Comparison of ENCODE assay signal across 1 cellular context in the genomic region with DNA sequence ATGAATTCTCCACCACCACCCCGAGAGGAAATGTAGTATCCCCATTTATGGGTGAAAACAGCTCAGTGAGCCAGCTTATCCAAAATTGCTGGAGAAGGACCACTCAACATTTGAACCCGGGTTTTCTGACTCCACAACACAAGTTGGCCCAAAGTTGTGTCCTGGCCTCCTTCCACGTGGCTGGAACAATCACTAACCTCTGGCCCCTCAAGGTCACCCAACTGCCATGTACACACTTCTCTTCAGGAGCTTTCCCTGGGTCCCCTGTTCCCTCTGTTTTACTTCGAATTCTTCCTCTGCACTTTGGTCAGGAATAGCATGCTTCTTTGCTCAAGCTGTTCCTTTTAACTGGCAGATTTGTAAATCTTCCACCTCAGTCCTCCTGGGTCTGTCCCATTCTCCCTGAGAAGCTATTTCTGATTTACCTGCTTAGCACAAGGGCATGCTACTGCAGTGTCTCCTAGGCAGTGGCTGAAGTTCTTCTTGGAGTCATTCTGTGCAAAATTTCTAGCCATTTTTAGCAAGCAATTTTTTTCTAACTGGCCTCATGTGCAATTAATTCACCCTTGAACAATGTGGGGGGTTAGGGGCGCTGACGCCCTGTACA.
TF ChIP-seq lines count a peak whose summit lies in the region.

No MANE protein-coding gene starts in this region.

TF ChIP-seq in HepG2, 621 proteins besides CTCF, POLR2A, EP300 and RAD21 (continued from another document and continues in another):
- TF ChIP-seq, protein P1, sequence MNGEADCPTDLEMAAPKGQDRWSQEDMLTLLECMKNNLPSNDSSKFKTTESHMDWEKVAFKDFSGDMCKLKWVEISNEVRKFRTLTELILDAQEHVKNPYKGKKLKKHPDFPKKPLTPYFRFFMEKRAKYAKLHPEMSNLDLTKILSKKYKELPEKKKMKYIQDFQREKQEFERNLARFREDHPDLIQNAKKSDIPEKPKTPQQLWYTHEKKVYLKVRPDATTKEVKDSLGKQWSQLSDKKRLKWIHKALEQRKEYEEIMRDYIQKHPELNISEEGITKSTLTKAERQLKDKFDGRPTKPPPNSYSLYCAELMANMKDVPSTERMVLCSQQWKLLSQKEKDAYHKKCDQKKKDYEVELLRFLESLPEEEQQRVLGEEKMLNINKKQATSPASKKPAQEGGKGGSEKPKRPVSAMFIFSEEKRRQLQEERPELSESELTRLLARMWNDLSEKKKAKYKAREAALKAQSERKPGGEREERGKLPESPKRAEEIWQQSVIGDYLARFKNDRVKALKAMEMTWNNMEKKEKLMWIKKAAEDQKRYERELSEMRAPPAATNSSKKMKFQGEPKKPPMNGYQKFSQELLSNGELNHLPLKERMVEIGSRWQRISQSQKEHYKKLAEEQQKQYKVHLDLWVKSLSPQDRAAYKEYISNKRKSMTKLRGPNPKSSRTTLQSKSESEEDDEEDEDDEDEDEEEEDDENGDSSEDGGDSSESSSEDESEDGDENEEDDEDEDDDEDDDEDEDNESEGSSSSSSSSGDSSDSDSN (CRISPR knock-in tag; IDR thresholded peaks at IDR 0.05): no peak
- TF ChIP-seq ATM (IDR thresholded peaks at IDR 0.05; ENCODE audit: borderline replicate concordance) (no peak), AKAP8 (CRISPR knock-in tag; IDR thresholded peaks at IDR 0.05) (0 out of 2 replicates have a peak, but pooled peaks have one; percentile 28), ZNF451 (CRISPR knock-in tag; IDR thresholded peaks at IDR 0.05) (no peak), NR2F2 (IDR thresholded peaks at IDR 0.05; ENCODE audit: borderline replicate concordance, low read depth) (peak; percentile 85), HMG20A (CRISPR knock-in tag; IDR thresholded peaks at IDR 0.05; ENCODE audit: borderline replicate concordance) (peak; percentile 35; the same call in 1 of the 2 replicates), KDM1A (CRISPR knock-in tag; IDR thresholded peaks at IDR 0.05) (no peak), ZC3H4 (CRISPR knock-in tag; IDR thresholded peaks at IDR 0.05; ENCODE audit: borderline replicate concordance) (no peak), PRPF4 (IDR thresholded peaks at IDR 0.05; ENCODE audit: low read depth, low read length, poor library complexity, severe bottlenecking) (no peak), CREB1 (IDR thresholded peaks at IDR 0.05) (no peak), CREB1 (CRISPR knock-in tag; IDR thresholded peaks at IDR 0.05) (peak; percentile 52), POGZ (CRISPR knock-in tag; IDR thresholded peaks at IDR 0.05) (peak; percentile 57; the same call in 1 of the 2 replicates), DMAP1 (CRISPR knock-in tag; IDR thresholded peaks at IDR 0.05) (peak; percentile 62; the same call in 1 of the 2 replicates), ZSCAN31 (CRISPR knock-in tag; IDR thresholded peaks at IDR 0.05; ENCODE audit: low read depth) (no peak), ZNF781 (CRISPR knock-in tag; IDR thresholded peaks at IDR 0.05; ENCODE audit: borderline replicate concordance, not compliant biosample characterization) (no peak), ZZZ3 (CRISPR knock-in tag; IDR thresholded peaks at IDR 0.05; ENCODE audit: borderline replicate concordance) (no peak)
- TF ChIP-seq, protein P2, sequence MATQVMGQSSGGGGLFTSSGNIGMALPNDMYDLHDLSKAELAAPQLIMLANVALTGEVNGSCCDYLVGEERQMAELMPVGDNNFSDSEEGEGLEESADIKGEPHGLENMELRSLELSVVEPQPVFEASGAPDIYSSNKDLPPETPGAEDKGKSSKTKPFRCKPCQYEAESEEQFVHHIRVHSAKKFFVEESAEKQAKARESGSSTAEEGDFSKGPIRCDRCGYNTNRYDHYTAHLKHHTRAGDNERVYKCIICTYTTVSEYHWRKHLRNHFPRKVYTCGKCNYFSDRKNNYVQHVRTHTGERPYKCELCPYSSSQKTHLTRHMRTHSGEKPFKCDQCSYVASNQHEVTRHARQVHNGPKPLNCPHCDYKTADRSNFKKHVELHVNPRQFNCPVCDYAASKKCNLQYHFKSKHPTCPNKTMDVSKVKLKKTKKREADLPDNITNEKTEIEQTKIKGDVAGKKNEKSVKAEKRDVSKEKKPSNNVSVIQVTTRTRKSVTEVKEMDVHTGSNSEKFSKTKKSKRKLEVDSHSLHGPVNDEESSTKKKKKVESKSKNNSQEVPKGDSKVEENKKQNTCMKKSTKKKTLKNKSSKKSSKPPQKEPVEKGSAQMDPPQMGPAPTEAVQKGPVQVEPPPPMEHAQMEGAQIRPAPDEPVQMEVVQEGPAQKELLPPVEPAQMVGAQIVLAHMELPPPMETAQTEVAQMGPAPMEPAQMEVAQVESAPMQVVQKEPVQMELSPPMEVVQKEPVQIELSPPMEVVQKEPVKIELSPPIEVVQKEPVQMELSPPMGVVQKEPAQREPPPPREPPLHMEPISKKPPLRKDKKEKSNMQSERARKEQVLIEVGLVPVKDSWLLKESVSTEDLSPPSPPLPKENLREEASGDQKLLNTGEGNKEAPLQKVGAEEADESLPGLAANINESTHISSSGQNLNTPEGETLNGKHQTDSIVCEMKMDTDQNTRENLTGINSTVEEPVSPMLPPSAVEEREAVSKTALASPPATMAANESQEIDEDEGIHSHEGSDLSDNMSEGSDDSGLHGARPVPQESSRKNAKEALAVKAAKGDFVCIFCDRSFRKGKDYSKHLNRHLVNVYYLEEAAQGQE (IDR thresholded peaks at IDR 0.05; ENCODE audit: borderline replicate concordance in 1 of 2, low read depth in 1 of 2, low read length in 2 of 2): peak in 1 of 2 experiments; percentile 65; a peak in 2 of 4 replicates
- TF ChIP-seq, protein P3, sequence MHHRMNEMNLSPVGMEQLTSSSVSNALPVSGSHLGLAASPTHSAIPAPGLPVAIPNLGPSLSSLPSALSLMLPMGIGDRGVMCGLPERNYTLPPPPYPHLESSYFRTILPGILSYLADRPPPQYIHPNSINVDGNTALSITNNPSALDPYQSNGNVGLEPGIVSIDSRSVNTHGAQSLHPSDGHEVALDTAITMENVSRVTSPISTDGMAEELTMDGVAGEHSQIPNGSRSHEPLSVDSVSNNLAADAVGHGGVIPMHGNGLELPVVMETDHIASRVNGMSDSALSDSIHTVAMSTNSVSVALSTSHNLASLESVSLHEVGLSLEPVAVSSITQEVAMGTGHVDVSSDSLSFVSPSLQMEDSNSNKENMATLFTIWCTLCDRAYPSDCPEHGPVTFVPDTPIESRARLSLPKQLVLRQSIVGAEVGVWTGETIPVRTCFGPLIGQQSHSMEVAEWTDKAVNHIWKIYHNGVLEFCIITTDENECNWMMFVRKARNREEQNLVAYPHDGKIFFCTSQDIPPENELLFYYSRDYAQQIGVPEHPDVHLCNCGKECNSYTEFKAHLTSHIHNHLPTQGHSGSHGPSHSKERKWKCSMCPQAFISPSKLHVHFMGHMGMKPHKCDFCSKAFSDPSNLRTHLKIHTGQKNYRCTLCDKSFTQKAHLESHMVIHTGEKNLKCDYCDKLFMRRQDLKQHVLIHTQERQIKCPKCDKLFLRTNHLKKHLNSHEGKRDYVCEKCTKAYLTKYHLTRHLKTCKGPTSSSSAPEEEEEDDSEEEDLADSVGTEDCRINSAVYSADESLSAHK (CRISPR knock-in tag; IDR thresholded peaks at IDR 0.05; ENCODE audit: borderline replicate concordance): no peak
- TF ChIP-seq, protein P4, sequence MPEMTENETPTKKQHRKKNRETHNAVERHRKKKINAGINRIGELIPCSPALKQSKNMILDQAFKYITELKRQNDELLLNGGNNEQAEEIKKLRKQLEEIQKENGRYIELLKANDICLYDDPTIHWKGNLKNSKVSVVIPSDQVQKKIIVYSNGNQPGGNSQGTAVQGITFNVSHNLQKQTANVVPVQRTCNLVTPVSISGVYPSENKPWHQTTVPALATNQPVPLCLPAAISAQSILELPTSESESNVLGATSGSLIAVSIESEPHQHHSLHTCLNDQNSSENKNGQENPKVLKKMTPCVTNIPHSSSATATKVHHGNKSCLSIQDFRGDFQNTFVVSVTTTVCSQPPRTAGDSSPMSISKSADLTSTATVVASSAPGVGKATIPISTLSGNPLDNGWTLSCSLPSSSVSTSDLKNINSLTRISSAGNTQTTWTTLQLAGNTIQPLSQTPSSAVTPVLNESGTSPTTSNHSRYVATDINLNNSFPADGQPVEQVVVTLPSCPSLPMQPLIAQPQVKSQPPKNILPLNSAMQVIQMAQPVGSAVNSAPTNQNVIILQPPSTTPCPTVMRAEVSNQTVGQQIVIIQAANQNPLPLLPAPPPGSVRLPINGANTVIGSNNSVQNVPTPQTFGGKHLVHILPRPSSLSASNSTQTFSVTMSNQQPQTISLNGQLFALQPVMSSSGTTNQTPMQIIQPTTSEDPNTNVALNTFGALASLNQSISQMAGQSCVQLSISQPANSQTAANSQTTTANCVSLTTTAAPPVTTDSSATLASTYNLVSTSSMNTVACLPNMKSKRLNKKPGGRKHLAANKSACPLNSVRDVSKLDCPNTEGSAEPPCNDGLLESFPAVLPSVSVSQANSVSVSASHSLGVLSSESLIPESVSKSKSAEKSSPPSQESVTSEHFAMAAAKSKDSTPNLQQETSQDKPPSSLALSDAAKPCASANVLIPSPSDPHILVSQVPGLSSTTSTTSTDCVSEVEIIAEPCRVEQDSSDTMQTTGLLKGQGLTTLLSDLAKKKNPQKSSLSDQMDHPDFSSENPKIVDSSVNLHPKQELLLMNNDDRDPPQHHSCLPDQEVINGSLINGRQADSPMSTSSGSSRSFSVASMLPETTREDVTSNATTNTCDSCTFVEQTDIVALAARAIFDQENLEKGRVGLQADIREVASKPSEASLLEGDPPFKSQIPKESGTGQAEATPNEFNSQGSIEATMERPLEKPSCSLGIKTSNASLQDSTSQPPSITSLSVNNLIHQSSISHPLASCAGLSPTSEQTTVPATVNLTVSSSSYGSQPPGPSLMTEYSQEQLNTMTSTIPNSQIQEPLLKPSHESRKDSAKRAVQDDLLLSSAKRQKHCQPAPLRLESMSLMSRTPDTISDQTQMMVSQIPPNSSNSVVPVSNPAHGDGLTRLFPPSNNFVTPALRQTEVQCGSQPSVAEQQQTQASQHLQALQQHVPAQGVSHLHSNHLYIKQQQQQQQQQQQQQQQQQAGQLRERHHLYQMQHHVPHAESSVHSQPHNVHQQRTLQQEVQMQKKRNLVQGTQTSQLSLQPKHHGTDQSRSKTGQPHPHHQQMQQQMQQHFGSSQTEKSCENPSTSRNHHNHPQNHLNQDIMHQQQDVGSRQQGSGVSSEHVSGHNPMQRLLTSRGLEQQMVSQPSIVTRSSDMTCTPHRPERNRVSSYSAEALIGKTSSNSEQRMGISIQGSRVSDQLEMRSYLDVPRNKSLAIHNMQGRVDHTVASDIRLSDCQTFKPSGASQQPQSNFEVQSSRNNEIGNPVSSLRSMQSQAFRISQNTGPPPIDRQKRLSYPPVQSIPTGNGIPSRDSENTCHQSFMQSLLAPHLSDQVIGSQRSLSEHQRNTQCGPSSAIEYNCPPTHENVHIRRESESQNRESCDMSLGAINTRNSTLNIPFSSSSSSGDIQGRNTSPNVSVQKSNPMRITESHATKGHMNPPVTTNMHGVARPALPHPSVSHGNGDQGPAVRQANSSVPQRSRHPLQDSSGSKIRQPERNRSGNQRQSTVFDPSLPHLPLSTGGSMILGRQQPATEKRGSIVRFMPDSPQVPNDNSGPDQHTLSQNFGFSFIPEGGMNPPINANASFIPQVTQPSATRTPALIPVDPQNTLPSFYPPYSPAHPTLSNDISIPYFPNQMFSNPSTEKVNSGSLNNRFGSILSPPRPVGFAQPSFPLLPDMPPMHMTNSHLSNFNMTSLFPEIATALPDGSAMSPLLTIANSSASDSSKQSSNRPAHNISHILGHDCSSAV (CRISPR knock-in tag; IDR thresholded peaks at IDR 0.05; ENCODE audit: borderline replicate concordance): no peak
- TF ChIP-seq, protein P5, sequence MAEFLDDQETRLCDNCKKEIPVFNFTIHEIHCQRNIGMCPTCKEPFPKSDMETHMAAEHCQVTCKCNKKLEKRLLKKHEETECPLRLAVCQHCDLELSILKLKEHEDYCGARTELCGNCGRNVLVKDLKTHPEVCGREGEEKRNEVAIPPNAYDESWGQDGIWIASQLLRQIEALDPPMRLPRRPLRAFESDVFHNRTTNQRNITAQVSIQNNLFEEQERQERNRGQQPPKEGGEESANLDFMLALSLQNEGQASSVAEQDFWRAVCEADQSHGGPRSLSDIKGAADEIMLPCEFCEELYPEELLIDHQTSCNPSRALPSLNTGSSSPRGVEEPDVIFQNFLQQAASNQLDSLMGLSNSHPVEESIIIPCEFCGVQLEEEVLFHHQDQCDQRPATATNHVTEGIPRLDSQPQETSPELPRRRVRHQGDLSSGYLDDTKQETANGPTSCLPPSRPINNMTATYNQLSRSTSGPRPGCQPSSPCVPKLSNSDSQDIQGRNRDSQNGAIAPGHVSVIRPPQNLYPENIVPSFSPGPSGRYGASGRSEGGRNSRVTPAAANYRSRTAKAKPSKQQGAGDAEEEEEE (CRISPR knock-in tag; IDR thresholded peaks at IDR 0.05; ENCODE audit: borderline replicate concordance): no peak
- TF ChIP-seq, protein P6, sequence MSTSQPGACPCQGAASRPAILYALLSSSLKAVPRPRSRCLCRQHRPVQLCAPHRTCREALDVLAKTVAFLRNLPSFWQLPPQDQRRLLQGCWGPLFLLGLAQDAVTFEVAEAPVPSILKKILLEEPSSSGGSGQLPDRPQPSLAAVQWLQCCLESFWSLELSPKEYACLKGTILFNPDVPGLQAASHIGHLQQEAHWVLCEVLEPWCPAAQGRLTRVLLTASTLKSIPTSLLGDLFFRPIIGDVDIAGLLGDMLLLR (CRISPR knock-in tag; IDR thresholded peaks at IDR 0.05): 0 out of 2 replicates have a peak, but pooled peaks have one; percentile 65
- TF ChIP-seq, protein P7, sequence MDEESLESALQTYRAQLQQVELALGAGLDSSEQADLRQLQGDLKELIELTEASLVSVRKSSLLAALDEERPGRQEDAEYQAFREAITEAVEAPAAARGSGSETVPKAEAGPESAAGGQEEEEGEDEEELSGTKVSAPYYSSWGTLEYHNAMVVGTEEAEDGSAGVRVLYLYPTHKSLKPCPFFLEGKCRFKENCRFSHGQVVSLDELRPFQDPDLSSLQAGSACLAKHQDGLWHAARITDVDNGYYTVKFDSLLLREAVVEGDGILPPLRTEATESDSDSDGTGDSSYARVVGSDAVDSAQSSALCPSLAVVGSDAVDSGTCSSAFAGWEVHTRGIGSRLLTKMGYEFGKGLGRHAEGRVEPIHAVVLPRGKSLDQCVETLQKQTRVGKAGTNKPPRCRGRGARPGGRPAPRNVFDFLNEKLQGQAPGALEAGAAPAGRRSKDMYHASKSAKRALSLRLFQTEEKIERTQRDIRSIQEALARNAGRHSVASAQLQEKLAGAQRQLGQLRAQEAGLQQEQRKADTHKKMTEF (CRISPR knock-in tag; IDR thresholded peaks at IDR 0.05): peak; percentile 56; the same call in 1 of the 2 replicates
- TF ChIP-seq, protein P8, sequence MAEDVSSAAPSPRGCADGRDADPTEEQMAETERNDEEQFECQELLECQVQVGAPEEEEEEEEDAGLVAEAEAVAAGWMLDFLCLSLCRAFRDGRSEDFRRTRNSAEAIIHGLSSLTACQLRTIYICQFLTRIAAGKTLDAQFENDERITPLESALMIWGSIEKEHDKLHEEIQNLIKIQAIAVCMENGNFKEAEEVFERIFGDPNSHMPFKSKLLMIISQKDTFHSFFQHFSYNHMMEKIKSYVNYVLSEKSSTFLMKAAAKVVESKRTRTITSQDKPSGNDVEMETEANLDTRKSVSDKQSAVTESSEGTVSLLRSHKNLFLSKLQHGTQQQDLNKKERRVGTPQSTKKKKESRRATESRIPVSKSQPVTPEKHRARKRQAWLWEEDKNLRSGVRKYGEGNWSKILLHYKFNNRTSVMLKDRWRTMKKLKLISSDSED (CRISPR knock-in tag; IDR thresholded peaks at IDR 0.05): no peak
- TF ChIP-seq, protein P9, sequence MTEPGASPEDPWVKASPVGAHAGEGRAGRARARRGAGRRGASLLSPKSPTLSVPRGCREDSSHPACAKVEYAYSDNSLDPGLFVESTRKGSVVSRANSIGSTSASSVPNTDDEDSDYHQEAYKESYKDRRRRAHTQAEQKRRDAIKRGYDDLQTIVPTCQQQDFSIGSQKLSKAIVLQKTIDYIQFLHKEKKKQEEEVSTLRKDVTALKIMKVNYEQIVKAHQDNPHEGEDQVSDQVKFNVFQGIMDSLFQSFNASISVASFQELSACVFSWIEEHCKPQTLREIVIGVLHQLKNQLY (CRISPR knock-in tag; IDR thresholded peaks at IDR 0.05): peak; percentile 70; the same call in 1 of the 2 replicates
